In the genomic region with DNA sequence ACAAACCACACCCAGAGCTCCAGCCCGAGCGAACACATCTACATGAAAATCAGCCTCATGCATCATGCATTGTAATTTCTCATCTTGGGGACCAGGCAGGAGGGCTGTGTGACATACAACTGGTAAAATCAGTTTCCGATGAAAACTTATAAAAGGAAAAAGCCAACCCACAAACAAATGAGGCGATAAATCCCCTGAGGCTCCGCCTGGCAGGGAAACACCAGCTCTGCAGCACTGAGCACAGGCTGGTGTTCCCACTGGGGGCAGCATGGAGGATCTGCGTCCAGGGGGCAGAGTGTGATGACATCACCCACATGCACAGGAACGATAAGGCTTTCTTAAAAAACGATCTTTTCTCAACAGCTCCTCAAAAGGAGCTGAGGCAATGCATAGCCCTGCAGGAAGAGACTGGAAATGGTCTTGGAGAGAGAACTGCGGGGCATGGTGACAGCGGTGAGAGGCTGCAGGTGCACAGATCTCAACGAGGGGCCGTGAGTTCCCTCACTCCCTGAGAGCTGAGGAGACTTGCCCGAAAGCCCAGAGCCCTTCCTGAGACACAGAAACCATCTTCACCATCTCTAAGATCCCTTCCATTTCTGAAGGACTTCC, we compare ENCODE assay signal across 8 cellular contexts. TPM values are rescaled to one million over a fixed set of nuclear protein-coding genes. Genes with fewer than 3 reads are reported as not detected.
DNase-seq lines count a peak whose midpoint lies in the region; TF ChIP-seq lines count a peak whose summit lies in the region.

No MANE protein-coding gene starts in this region.

- CTCF ChIA-PET in HEK293T (lab: Yijun Ruan, JAX): interaction anchor here (0.7 to 3.0 kb wide), 5 partner anchors 18 to 108 kb away, joined by 3 to 13 read pairs (median 4); a partner anchor contains a TSS

- H3K4me3 ChIP-seq in GM06990 (replicated peaks; ENCODE audit: low read depth, low read length) (peak overlapping the region; percentile 41), SK-N-MC (peak overlapping the region; percentile 44), fibroblast of mammary gland (ENCODE audit: control insufficient read depth, low read depth, low read length) (no peak overlapping the region), testis (no peak overlapping the region)

- H3K27ac ChIP-seq in SK-N-MC: peak overlapping the region; percentile 51
- H3K27ac ChIP-seq in testis: peak overlapping the region in 1 of 2 donors; percentile 73

- H3K9ac ChIP-seq in SK-N-MC (ENCODE audit: insufficient read length): no peak overlapping the region

- H3K4me3 Mint-ChIP-seq in progenitor cell of endocrine pancreas (ENCODE audit: low read depth): peak overlapping the region; percentile 22

- H3K4me1 ChIP-seq in testis: peaks cover 60% of the 10 kb centered on the region

- H3K9me3 ChIP-seq in SK-N-MC (ENCODE audit: low read depth, low read length) (no peaks in the 10 kb centered on the region), testis (no peaks in the 10 kb centered on the region)

- intact Hi-C loops in testis (cut with DNase I; ENCODE audit: low total_unique reads): no loop called here

- no peaks in the 10 kb centered on the region for H3K9me3 Mint-ChIP-seq in progenitor cell of endocrine pancreas (ENCODE audit: low read depth)

- H3K27ac Mint-ChIP-seq in progenitor cell of endocrine pancreas: peak overlapping the region; percentile 97

- no peaks in the 10 kb centered on the region for H3K27me3 Mint-ChIP-seq in progenitor cell of endocrine pancreas

- DNase-seq in GM06990 (ENCODE audit: extremely low read depth, insufficient read length) (peak; percentile 54), HEK293T (ENCODE audit: extremely low spot score) (peak; percentile 55), SK-N-MC (ENCODE audit: low read depth, low spot score) (peak; percentile 56), fibroblast of mammary gland (ENCODE audit: low read depth) (peak; percentile 84), progenitor cell of endocrine pancreas (ENCODE audit: low spot score, unreplicated experiment) (no peak), testis (no peak), cerebellum (ENCODE audit: low spot score) (no peak), COLO829 (ENCODE audit: low spot score) (no peak)

- POLR2A ChIA-PET in HEK293T (lab: Yijun Ruan, JAX): interaction anchor here (1.3 to 1.5 kb wide), 2 partner anchors 27 to 32 kb away, joined by 6 to 7 read pairs; a partner anchor contains a TSS

- TF ChIP-seq CTCF in GM06990 (IDR thresholded peaks at IDR 0.05; ENCODE audit: insufficient read depth, low read length, poor library complexity, severe bottlenecking): peak; percentile 56
- peak; percentile 55 for TF ChIP-seq CTCF in fibroblast of mammary gland (conservative IDR thresholded peaks at IDR 0.05; ENCODE audit: control insufficient read depth, insufficient read depth, low read depth, low read length)
- TF ChIP-seq CTCF in progenitor cell of endocrine pancreas (IDR thresholded peaks at IDR 0.05; ENCODE audit: unreplicated experiment): peak; percentile 59
- peak in 1 of 3 experiments; percentile 12 for TF ChIP-seq CTCF in testis (IDR thresholded peaks at IDR 0.05)

- peaks cover 6% of the 10 kb centered on the region for H3K36me3 ChIP-seq in GM06990 (ENCODE audit: control insufficient read depth, insufficient read depth, low read length)
- no peaks in the 10 kb centered on the region for H3K36me3 ChIP-seq in SK-N-MC (ENCODE audit: insufficient read depth, low read length)
- no peaks in the 10 kb centered on the region for H3K36me3 ChIP-seq in testis (ENCODE audit: low read depth, missing control alignments)

- peaks cover 22% of the 10 kb centered on the region for H3K4me1 Mint-ChIP-seq in progenitor cell of endocrine pancreas (ENCODE audit: low read depth)

- TF ChIP-seq POLR2A in testis (IDR thresholded peaks at IDR 0.05): no peak

- no peaks in the 10 kb centered on the region for H3K27me3 ChIP-seq in GM06990 (replicated peaks; ENCODE audit: control insufficient read depth, insufficient read depth, low read length)
- no peaks in the 10 kb centered on the region for H3K27me3 ChIP-seq in testis

- H3K36me3 Mint-ChIP-seq in progenitor cell of endocrine pancreas (ENCODE audit: insufficient read depth): peaks cover 3% of the 10 kb centered on the region

- 51 to 52% methylated on average over 11 to 13 of the region's 13 CpGs for WGBS in testis, 2 donors

TF ChIP-seq in HEK293T, 16 proteins besides CTCF, POLR2A, EP300 and RAD21:
- no peak for TF ChIP-seq FOXK2 (IDR thresholded peaks at IDR 0.05)
- TF ChIP-seq SUZ12 (IDR thresholded peaks at IDR 0.05): no peak
- TF ChIP-seq SP1 (IDR thresholded peaks at IDR 0.05): no peak
- TF ChIP-seq HDGF (IDR thresholded peaks at IDR 0.05; ENCODE audit: borderline replicate concordance): no peak
- no peak for TF ChIP-seq L3MBTL2 (conservative IDR thresholded peaks at IDR 0.05)
- no peak for TF ChIP-seq BHLHE40 (IDR thresholded peaks at IDR 0.05; ENCODE audit: borderline replicate concordance)
- no peak for TF ChIP-seq ELF4 (IDR thresholded peaks at IDR 0.05)
- no peak for TF ChIP-seq NFRKB (IDR thresholded peaks at IDR 0.05)
- no peak for TF ChIP-seq CTBP1 (IDR thresholded peaks at IDR 0.05; ENCODE audit: borderline replicate concordance)
- TF ChIP-seq, protein P1, sequence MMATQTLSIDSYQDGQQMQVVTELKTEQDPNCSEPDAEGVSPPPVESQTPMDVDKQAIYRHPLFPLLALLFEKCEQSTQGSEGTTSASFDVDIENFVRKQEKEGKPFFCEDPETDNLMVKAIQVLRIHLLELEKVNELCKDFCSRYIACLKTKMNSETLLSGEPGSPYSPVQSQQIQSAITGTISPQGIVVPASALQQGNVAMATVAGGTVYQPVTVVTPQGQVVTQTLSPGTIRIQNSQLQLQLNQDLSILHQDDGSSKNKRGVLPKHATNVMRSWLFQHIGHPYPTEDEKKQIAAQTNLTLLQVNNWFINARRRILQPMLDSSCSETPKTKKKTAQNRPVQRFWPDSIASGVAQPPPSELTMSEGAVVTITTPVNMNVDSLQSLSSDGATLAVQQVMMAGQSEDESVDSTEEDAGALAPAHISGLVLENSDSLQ (IDR thresholded peaks at IDR 0.05): no peak
- TF ChIP-seq ARNT (IDR thresholded peaks at IDR 0.05): no peak
- no peak for TF ChIP-seq TARDBP (IDR thresholded peaks at IDR 0.05)
- TF ChIP-seq LEF1 (IDR thresholded peaks at IDR 0.05; ENCODE audit: borderline replicate concordance): no peak
- TF ChIP-seq ZNF384 (IDR thresholded peaks at IDR 0.05): no peak
- no peak for TF ChIP-seq FOXM1 (IDR thresholded peaks at IDR 0.05; ENCODE audit: borderline replicate concordance)
- no peak for TF ChIP-seq FOXA1 (IDR thresholded peaks at IDR 0.05)
TF ChIP-seq in HEK293T: peak in this region for 0.

RNA-seq across cellular contexts. Expression of a gene that starts 24.6 kb away (rescaled TPM):
- total RNA-seq in progenitor cell of endocrine pancreas (55.6 and 61.6 TPM in 2 replicates), testis (10 to 100 TPM; 41.6 to 53.4 TPM), cerebellum (21.3 TPM)
- polyA plus RNA-seq in testis (ENCODE audit: insufficient read depth, low read depth, low replicate concordance): 47.3 TPM

RNA-seq across cellular contexts. Expression of a gene that starts 26.7 kb away (rescaled TPM):
- total RNA-seq in progenitor cell of endocrine pancreas (41.8 and 48.2 TPM in 2 replicates), testis (10 to 100 TPM; 28.6 to 37.7 TPM), cerebellum (13.4 TPM)
- polyA plus RNA-seq in testis (ENCODE audit: insufficient read depth, low read depth, low replicate concordance): 24.1 TPM

RNA-seq across cellular contexts. Expression of a gene that starts 32.4 kb away (rescaled TPM):
- total RNA-seq in progenitor cell of endocrine pancreas (62.2 and 64.2 TPM in 2 replicates), testis (10 to 100 TPM in 1 of 2 donors, 1 to 10 TPM in 1; 9.1 to 13.3 TPM), cerebellum (11.3 TPM)
- 14.3 TPM for polyA plus RNA-seq in testis (ENCODE audit: insufficient read depth, low read depth, low replicate concordance)

RNA-seq across cellular contexts. Expression of a gene that starts 37.1 kb away (rescaled TPM):
- total RNA-seq in progenitor cell of endocrine pancreas: 35.6 and 41.0 TPM in 2 replicates
- 1 to 10 TPM; 5.3 to 6.4 TPM for total RNA-seq in testis
- polyA plus RNA-seq in testis (ENCODE audit: insufficient read depth, low read depth, low replicate concordance): 6.2 TPM
- total RNA-seq in cerebellum: 1.5 TPM

Comparison
In these comparisons a context has a peak if more than half of its experiments do, and no peak if none do; other contexts are left out.
1. DNase-seq: peak in GM06990 (single experiment), HEK293T (single experiment), SK-N-MC (single experiment) and fibroblast of mammary gland (single experiment); none in progenitor cell of endocrine pancreas (single experiment), testis (single experiment), cerebellum (single experiment) and COLO829 (single experiment).
2. H3K4me3 ChIP-seq: peak in GM06990 (single experiment) and SK-N-MC (single experiment); none in fibroblast of mammary gland (single experiment) and testis (0 of 2).